ENCODE assay signal across 1 cellular context in the genomic region with DNA sequence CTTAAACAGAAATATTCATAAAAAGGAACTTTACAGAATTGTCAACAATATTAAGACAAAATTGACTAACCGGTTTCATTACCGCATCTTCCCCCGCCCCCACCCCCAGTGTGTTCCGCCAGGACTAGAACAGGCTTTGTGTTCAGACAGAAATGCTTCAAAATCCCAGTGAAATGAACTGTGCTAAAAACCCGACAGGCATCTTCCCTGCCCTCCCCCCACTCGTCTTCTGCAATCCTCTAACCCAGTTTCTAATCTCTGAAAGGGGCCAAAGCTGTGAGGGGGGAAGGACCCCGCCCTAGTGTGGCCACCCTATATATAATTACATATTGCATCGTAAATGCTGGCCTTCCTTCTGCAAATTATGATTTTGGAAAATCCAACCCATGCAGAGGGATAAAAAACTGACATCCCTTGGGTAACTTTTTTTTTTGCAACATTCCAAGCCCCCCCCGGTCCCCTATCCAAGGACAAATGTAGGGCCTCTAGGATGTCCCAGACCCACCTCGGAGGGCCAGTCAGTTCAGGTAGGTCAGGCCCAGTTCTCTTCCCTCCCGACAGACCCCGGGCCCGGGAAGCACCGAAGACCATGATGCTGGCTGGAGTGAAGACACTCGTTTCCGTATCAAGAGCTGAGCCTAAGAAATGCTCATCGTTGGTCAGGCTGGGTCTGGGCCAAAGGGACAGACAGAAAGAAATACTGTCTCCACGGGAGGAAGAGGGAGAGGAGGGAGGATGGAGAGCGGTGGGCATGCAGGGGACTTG.
A peak's percentile ranks its signal among the peaks of the same experiment; 100 is the strongest.
TF ChIP-seq lines count a peak whose summit lies in the region.

No MANE protein-coding gene starts in this region.

TF ChIP-seq in HEK293, 187 proteins besides CTCF, POLR2A, EP300 and RAD21 (continued from another document):
- TF ChIP-seq, protein P1, sequence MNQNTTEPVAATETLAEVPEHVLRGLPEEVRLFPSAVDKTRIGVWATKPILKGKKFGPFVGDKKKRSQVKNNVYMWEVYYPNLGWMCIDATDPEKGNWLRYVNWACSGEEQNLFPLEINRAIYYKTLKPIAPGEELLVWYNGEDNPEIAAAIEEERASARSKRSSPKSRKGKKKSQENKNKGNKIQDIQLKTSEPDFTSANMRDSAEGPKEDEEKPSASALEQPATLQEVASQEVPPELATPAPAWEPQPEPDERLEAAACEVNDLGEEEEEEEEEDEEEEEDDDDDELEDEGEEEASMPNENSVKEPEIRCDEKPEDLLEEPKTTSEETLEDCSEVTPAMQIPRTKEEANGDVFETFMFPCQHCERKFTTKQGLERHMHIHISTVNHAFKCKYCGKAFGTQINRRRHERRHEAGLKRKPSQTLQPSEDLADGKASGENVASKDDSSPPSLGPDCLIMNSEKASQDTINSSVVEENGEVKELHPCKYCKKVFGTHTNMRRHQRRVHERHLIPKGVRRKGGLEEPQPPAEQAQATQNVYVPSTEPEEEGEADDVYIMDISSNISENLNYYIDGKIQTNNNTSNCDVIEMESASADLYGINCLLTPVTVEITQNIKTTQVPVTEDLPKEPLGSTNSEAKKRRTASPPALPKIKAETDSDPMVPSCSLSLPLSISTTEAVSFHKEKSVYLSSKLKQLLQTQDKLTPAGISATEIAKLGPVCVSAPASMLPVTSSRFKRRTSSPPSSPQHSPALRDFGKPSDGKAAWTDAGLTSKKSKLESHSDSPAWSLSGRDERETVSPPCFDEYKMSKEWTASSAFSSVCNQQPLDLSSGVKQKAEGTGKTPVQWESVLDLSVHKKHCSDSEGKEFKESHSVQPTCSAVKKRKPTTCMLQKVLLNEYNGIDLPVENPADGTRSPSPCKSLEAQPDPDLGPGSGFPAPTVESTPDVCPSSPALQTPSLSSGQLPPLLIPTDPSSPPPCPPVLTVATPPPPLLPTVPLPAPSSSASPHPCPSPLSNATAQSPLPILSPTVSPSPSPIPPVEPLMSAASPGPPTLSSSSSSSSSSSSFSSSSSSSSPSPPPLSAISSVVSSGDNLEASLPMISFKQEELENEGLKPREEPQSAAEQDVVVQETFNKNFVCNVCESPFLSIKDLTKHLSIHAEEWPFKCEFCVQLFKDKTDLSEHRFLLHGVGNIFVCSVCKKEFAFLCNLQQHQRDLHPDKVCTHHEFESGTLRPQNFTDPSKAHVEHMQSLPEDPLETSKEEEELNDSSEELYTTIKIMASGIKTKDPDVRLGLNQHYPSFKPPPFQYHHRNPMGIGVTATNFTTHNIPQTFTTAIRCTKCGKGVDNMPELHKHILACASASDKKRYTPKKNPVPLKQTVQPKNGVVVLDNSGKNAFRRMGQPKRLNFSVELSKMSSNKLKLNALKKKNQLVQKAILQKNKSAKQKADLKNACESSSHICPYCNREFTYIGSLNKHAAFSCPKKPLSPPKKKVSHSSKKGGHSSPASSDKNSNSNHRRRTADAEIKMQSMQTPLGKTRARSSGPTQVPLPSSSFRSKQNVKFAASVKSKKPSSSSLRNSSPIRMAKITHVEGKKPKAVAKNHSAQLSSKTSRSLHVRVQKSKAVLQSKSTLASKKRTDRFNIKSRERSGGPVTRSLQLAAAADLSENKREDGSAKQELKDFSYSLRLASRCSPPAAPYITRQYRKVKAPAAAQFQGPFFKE (tag by site-specific recombination; IDR thresholded peaks at IDR 0.05; ENCODE audit: borderline replicate concordance), result no peak
- no peak for TF ChIP-seq ZNF629 (tag by site-specific recombination; IDR thresholded peaks at IDR 0.05)
- TF ChIP-seq KLF1 (tag by site-specific recombination; IDR thresholded peaks at IDR 0.05), result 0 out of 2 replicates have a peak, but pooled peaks have one; percentile 9
- no peak for TF ChIP-seq ZNF202 (tag by site-specific recombination; IDR thresholded peaks at IDR 0.05; ENCODE audit: borderline replicate concordance)
- peak; percentile 21; the same call in 1 of the 2 replicates for TF ChIP-seq ZNF398 (tag by site-specific recombination; IDR thresholded peaks at IDR 0.05)
- TF ChIP-seq, protein P2, sequence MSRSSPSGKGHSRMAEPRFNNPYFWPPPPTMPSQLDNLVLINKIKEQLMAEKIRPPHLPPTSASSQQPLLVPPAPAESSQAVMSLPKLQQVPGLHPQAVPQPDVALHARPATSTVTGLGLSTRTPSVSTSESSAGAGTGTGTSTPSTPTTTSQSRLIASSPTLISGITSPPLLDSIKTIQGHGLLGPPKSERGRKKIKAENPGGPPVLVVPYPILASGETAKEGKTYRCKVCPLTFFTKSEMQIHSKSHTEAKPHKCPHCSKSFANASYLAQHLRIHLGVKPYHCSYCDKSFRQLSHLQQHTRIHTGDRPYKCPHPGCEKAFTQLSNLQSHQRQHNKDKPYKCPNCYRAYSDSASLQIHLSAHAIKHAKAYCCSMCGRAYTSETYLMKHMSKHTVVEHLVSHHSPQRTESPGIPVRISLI (tag by site-specific recombination; IDR thresholded peaks at IDR 0.05), result no peak
- no peak for TF ChIP-seq ZNF404 (tag by site-specific recombination; IDR thresholded peaks at IDR 0.05)
- no peak for TF ChIP-seq ZNF785 (tag by site-specific recombination; IDR thresholded peaks at IDR 0.05)
- TF ChIP-seq YY1 (tag by site-specific recombination; IDR thresholded peaks at IDR 0.05), result no peak
- TF ChIP-seq ZBTB7A (tag by site-specific recombination; IDR thresholded peaks at IDR 0.05; ENCODE audit: low read depth), result no peak
- peak; percentile 60; the same call in 1 of the 2 replicates for TF ChIP-seq KLF7 (tag by site-specific recombination; IDR thresholded peaks at IDR 0.05; ENCODE audit: borderline replicate concordance)
- no peak for TF ChIP-seq MYNN (tag by site-specific recombination; IDR thresholded peaks at IDR 0.05; ENCODE audit: borderline replicate concordance)
- TF ChIP-seq ZBTB17 (tag by site-specific recombination; IDR thresholded peaks at IDR 0.05), result no peak
- no peak for TF ChIP-seq GLIS1 (tag by site-specific recombination; IDR thresholded peaks at IDR 0.05)
- no peak for TF ChIP-seq ZNF558 (tag by site-specific recombination; IDR thresholded peaks at IDR 0.05)
- no peak for TF ChIP-seq KLF8 (tag by site-specific recombination; IDR thresholded peaks at IDR 0.05)
- no peak for TF ChIP-seq ZNF488 (tag by site-specific recombination; IDR thresholded peaks at IDR 0.05)
- no peak for TF ChIP-seq ZNF843 (tag by site-specific recombination; IDR thresholded peaks at IDR 0.05)
- no peak for TF ChIP-seq ZNF510 (tag by site-specific recombination; IDR thresholded peaks at IDR 0.05; ENCODE audit: insufficient replicate concordance)
- TF ChIP-seq, protein P3, sequence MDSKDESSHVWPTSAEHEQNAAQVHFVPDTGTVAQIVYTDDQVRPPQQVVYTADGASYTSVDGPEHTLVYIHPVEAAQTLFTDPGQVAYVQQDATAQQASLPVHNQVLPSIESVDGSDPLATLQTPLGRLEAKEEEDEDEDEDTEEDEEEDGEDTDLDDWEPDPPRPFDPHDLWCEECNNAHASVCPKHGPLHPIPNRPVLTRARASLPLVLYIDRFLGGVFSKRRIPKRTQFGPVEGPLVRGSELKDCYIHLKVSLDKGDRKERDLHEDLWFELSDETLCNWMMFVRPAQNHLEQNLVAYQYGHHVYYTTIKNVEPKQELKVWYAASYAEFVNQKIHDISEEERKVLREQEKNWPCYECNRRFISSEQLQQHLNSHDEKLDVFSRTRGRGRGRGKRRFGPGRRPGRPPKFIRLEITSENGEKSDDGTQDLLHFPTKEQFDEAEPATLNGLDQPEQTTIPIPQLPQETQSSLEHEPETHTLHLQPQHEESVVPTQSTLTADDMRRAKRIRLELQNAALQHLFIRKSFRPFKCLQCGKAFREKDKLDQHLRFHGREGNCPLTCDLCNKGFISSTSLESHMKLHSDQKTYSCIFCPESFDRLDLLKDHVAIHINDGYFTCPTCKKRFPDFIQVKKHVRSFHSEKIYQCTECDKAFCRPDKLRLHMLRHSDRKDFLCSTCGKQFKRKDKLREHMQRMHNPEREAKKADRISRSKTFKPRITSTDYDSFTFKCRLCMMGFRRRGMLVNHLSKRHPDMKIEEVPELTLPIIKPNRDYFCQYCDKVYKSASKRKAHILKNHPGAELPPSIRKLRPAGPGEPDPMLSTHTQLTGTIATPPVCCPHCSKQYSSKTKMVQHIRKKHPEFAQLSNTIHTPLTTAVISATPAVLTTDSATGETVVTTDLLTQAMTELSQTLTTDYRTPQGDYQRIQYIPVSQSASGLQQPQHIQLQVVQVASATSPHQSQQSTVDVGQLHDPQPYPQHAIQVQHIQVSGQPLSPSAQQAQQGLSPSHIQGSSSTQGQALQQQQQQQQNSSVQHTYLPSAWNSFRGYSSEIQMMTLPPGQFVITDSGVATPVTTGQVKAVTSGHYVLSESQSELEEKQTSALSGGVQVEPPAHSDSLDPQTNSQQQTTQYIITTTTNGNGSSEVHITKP (tag by site-specific recombination; IDR thresholded peaks at IDR 0.05), result peak; percentile 89
- TF ChIP-seq ZNF610 (tag by site-specific recombination; IDR thresholded peaks at IDR 0.05; ENCODE audit: borderline replicate concordance), result no peak
- TF ChIP-seq BCL6B (tag by site-specific recombination; IDR thresholded peaks at IDR 0.05), result no peak
- no peak for TF ChIP-seq ZNF341 (tag by site-specific recombination; IDR thresholded peaks at IDR 0.05; ENCODE audit: low read depth)
- 0 out of 2 replicates have a peak, but pooled peaks have one; percentile 19 for TF ChIP-seq KLF10 (tag by site-specific recombination; IDR thresholded peaks at IDR 0.05)
- TF ChIP-seq ZNF335 (tag by site-specific recombination; conservative IDR thresholded peaks at IDR 0.05), result peak; percentile 68
- no peak for TF ChIP-seq KLF16 (tag by site-specific recombination; IDR thresholded peaks at IDR 0.05)
